In genomic region chr4:77527900-77528299, GRCh38 we compare ENCODE assay signal across 2 cellular contexts.
DNase-seq lines count a peak whose midpoint lies in the region; ATAC-seq, FAIRE-seq and TF ChIP-seq lines count a peak whose summit lies in the region.
"Not testable (repeated sequence)": the region's sequence is repeated elsewhere in the genome, so short reads cannot be mapped to it uniquely, and the experiment has no call there.

No MANE protein-coding gene starts in this region.

- H3K27ac ChIP-seq in HEK293 (ENCODE audit: extremely low read depth, low read depth, low read length); K562 (ENCODE audit: extremely low read depth, low read depth, low read length): not testable (repeated sequence)

- CTCF ChIA-PET in HEK293 (lab: Yijun Ruan, JAX); K562 (lab: Yijun Ruan, JAX; ENCODE audit: low intra/inter-chr PET ratio): not testable (repeated sequence)

- TF ChIP-seq POLR2A in K562 (conservative IDR thresholded peaks at IDR 0.05) = not testable (repeated sequence)

- intact Hi-C loops in K562 (cut with micrococcal nuclease) = not testable (repeated sequence)

- ATAC-seq in K562 = not testable (repeated sequence)

- not testable (repeated sequence) for H2AFZ ChIP-seq in K562 (ENCODE audit: low read depth, low read length)

- TF ChIP-seq RAD21 in K562 (CRISPR knock-in tag; conservative IDR thresholded peaks at IDR 0.05 in 1 of 2, IDR thresholded peaks at IDR 0.05 in 1 of 2) = not testable (repeated sequence)

- not testable (repeated sequence) for H3K4me2 ChIP-seq in K562 (ENCODE audit: insufficient read depth, low read length)

- H3K27me3 ChIP-seq in K562 (ENCODE audit: control insufficient read depth in 2 of 2, insufficient read depth in 2 of 2, low read length in 2 of 2) = not testable (repeated sequence)

- POLR2A ChIA-PET in HEK293 (lab: Yijun Ruan, JAX); K562 (lab: Yijun Ruan, JAX): not testable (repeated sequence)

- H3K4me1 ChIP-seq in HEK293 (ENCODE audit: control insufficient read depth, insufficient read depth, low read length); K562 (replicated peaks in 1 of 2; ENCODE audit: control insufficient read depth in 2 of 2, insufficient read depth in 2 of 2, low read length in 2 of 2): not testable (repeated sequence)

- H3K9me1 ChIP-seq in K562 (ENCODE audit: control insufficient read depth, insufficient read depth, low read length) = not testable (repeated sequence)

- H4K20me1 ChIP-seq in K562 (replicated peaks; ENCODE audit: control insufficient read depth, insufficient read depth, low read length) = not testable (repeated sequence)

- in situ Hi-C loops in K562 (cut with MboI) = not testable (repeated sequence)

- H3K9me3 ChIP-seq in HEK293 (ENCODE audit: control insufficient read depth, insufficient read depth, low read depth, low read length); K562 (replicated peaks; ENCODE audit: control insufficient read depth, insufficient read depth, low read depth, low read length): not testable (repeated sequence)

- not testable (repeated sequence) for BruUV-seq in K562 (replicated peaks; lab: Mats Ljungman, UMichigan)

- 0% methylated on average over 2 of the region's 3 CpGs for WGBS in K562 (ENCODE audit: insufficient coverage, low coverage, missing lambda C conversion rate)

- TF ChIP-seq EP300 in K562 (IDR thresholded peaks at IDR 0.05; ENCODE audit: low read length) = not testable (repeated sequence)

- not testable (repeated sequence) for H3K36me3 ChIP-seq in HEK293 (ENCODE audit: control insufficient read depth in 2 of 2, insufficient read depth in 1 of 2, low read length in 2 of 2); K562 (ENCODE audit: control insufficient read depth, insufficient read depth, low read length)

- FAIRE-seq in K562 (lab: Jason Lieb, UNC) = not testable (repeated sequence)

- not testable (repeated sequence) for DNase-seq in K562 (ENCODE audit: extremely low read depth in 1 of 4, low spot score in 3 of 4)

- not testable (repeated sequence) for H3K4me3 ChIP-seq in HEK293 (ENCODE audit: low read depth, low read length); K562

- H3K79me2 ChIP-seq in K562 (ENCODE audit: control insufficient read depth, insufficient read depth, low read length) = not testable (repeated sequence)

- not testable (repeated sequence) for H3K9ac ChIP-seq in K562 (ENCODE audit: insufficient read depth in 1 of 2, low read depth in 2 of 2, low read length in 2 of 2)

- TF ChIP-seq CTCF in HEK293 (tag by site-specific recombination; IDR thresholded peaks at IDR 0.05); K562 (IDR thresholded peaks at IDR 0.05 in 2 of 3, conservative IDR thresholded peaks at IDR 0.05 in 1 of 3; ENCODE audit: insufficient read depth in 2 of 3, low read depth in 1 of 3, low read length in 3 of 3): not testable (repeated sequence)

TF ChIP-seq in HEK293, 187 proteins besides CTCF, POLR2A, EP300 and RAD21:
- TF ChIP-seq ZNF146 (tag by site-specific recombination; IDR thresholded peaks at IDR 0.05) = peak; percentile 82

TF ChIP-seq in K562, 482 proteins besides CTCF, POLR2A, EP300 and RAD21:
- peak; percentile 5 for TF ChIP-seq RBM25 (IDR thresholded peaks at IDR 0.05; ENCODE audit: low read depth, low read length, severe bottlenecking)
- TF ChIP-seq BCOR (IDR thresholded peaks at IDR 0.05) = peak; percentile 32; the same call in 1 of the 2 replicates
- peak; percentile 81 for TF ChIP-seq ZNF146 (CRISPR knock-in tag; IDR thresholded peaks at IDR 0.05; ENCODE audit: unreplicated experiment)
